In the genomic region with DNA sequence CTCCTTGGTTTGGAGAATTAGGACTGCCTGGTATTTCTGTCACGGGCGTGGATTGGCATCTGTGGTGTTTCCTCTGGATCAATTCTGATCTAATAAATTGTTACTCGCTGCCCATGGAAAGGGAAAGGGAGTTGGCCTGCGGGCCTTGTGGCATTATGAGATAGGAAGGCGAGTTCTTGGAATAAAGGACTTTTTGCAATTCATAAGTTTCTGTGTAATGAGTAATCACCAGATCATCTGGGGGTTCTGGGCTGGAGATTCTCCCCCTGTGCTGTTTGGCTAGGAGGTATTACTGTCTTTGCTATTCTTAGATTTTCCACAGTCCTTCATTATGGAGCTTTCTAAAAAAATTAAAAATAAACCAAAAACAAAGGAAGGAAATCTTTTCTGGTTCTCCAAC, we compare ENCODE assay signal across 28 cellular contexts.
"Had no signal": no experiment of that assay in that cellular context is flagged by ENCODE, and none has a peak within 500 bp of the region (broad histone marks: within the 10 kb centered on the region; RNA-seq: fewer than 3 reads in every experiment).

No MANE protein-coding gene starts in this region.

- H3K27me3 Mint-ChIP-seq: activated CD8-positive, alpha-beta memory T cell treated with anti-CD3 and anti-CD28 coated beads, Interleukin-2, amount 10 ng/mL, durations not matched to agents 7 days and 5 days had no signal

- H3K27ac ChIP-seq: body of pancreas, epithelial cell of prostate, esophagus squamous epithelium, gastrocnemius medialis, left ventricle myocardium inferior, neutrophil, stomach, thyroid gland, upper lobe of left lung had no signal

- H3K9me3 Mint-ChIP-seq: activated naive CD4-positive, alpha-beta T cell treated with anti-CD3 and anti-CD28 coated beads, Interleukin-2, amount 50 U/mL, for 24 hours; activated naive CD8-positive, alpha-beta T cell treated with anti-CD3 and anti-CD28 coated beads, Interleukin-2, amount 50 U/mL, for 24 hours; activated T-helper 2 cell treated with anti-CD3 and anti-CD28 coated beads, Interferon-gamma antibody, Interleukin-2, Interleukin-4, amounts not matched to agents 10 μg/mL and 5 μg/mL and 100 μg/mL, durations not matched to agents 14 hours and 24 hours and 36 hours; naive B cell; nephron progenitor cell; stimulated activated naive B cell treated with anti-CD40 and anti-IgM and Interleukin-4, amounts not matched to agents 10 μg/mL and 1 μg/mL and 100 μg/mL, for 72 hours had no signal

- H3K4me1 ChIP-seq: esophagus squamous epithelium, left ventricle myocardium inferior, stomach, thyroid gland, upper lobe of left lung had no signal

- H3K36me3 Mint-ChIP-seq: activated CD8-positive, alpha-beta memory T cell treated with anti-CD3 and anti-CD28 coated beads, Interleukin-2, amount 10 ng/mL, durations not matched to agents 7 days and 5 days; activated naive CD4-positive, alpha-beta T cell treated with anti-CD3 and anti-CD28 coated beads, Interleukin-2, amount 50 U/mL, for 24 hours; naive B cell; stimulated activated naive B cell treated with anti-CD40 and anti-IgM and Interleukin-4, amounts not matched to agents 10 μg/mL and 1 μg/mL and 100 μg/mL, for 72 hours had no signal

- DNase-seq: activated CD4-positive, alpha-beta T cell treated with anti-CD3 and anti-CD28 coated beads for 36 hours; activated CD4-positive, CD25-positive, alpha-beta regulatory T cell; activated CD8-positive, alpha-beta memory T cell treated with anti-CD3 and anti-CD28 coated beads, Interleukin-2, amount 10 ng/mL, durations not matched to agents 7 days and 5 days; activated CD8-positive, alpha-beta T cell treated with anti-CD3 and anti-CD28 coated beads, Interleukin-2, amount 10 ng/mL, durations not matched to agents 7 days and 5 days; activated naive CD8-positive, alpha-beta T cell treated with anti-CD3 and anti-CD28 coated beads, Interleukin-2, amount 50 U/mL, for 24 hours; activated T-cell treated with anti-CD3 and anti-CD28 coated beads, Interleukin-2, amount 50 U/mL, for 48 hours; body of pancreas; dermis blood vessel endothelial cell; effector CD4-positive, alpha-beta T cell; esophagus squamous epithelium; gastrocnemius medialis; glutamatergic neuron; islet precursor cell; left ventricle myocardium inferior; naive B cell; nephron progenitor cell; stimulated activated CD4-positive, alpha-beta T cell treated with anti-CD3 and anti-CD28 coated beads, Interleukin-15, amount 100 ng/mL, for 24 hours; stimulated activated CD4-positive, alpha-beta T cell treated with anti-CD3 and anti-CD28 coated beads, Interleukin-2, amount 100 ng/mL, for 24 hours; stimulated activated naive B cell treated with anti-CD40 and anti-IgM and Interleukin-4, amounts not matched to agents 10 μg/mL and 1 μg/mL and 100 μg/mL, for 72 hours; stomach; T-helper 2 cell; thyroid gland; upper lobe of left lung had no signal

- H3K27me3 ChIP-seq: body of pancreas, neutrophil, thyroid gland, upper lobe of left lung had no signal

- H3K9me3 ChIP-seq: body of pancreas, esophagus squamous epithelium, gastrocnemius medialis, left ventricle myocardium inferior, neutrophil, stomach, thyroid gland, upper lobe of left lung had no signal

- H3K36me3 ChIP-seq: esophagus squamous epithelium, gastrocnemius medialis, left ventricle myocardium inferior, neutrophil, stomach, thyroid gland, upper lobe of left lung had no signal

- H3K4me3 ChIP-seq: body of pancreas, esophagus squamous epithelium, gastrocnemius medialis, left ventricle myocardium inferior, stomach, thyroid gland, upper lobe of left lung had no signal

- H3K27ac Mint-ChIP-seq: activated CD4-positive, alpha-beta T cell treated with anti-CD3 and anti-CD28 coated beads for 36 hours; activated CD8-positive, alpha-beta memory T cell treated with anti-CD3 and anti-CD28 coated beads, Interleukin-2, amount 10 ng/mL, durations not matched to agents 7 days and 5 days; activated CD8-positive, alpha-beta T cell treated with anti-CD3 and anti-CD28 coated beads, Interleukin-2, amount 10 ng/mL, durations not matched to agents 7 days and 5 days; activated naive CD4-positive, alpha-beta T cell treated with anti-CD3 and anti-CD28 coated beads, Interleukin-2, amount 50 U/mL, for 24 hours; activated naive CD8-positive, alpha-beta T cell treated with anti-CD3 and anti-CD28 coated beads, Interleukin-2, amount 50 U/mL, for 24 hours; activated T-helper 2 cell treated with anti-CD3 and anti-CD28 coated beads, Interferon-gamma antibody, Interleukin-2, Interleukin-4, amounts not matched to agents 10 μg/mL and 5 μg/mL and 100 μg/mL, durations not matched to agents 14 hours and 24 hours and 36 hours; naive B cell; nephron progenitor cell; stimulated activated naive B cell treated with anti-CD40 and anti-IgM and Interleukin-4, amounts not matched to agents 10 μg/mL and 1 μg/mL and 100 μg/mL, for 72 hours had no signal

- H3K4me3 Mint-ChIP-seq: activated CD4-positive, alpha-beta T cell treated with anti-CD3 and anti-CD28 coated beads for 36 hours; activated CD8-positive, alpha-beta memory T cell treated with anti-CD3 and anti-CD28 coated beads, Interleukin-2, amount 10 ng/mL, durations not matched to agents 7 days and 5 days; activated CD8-positive, alpha-beta T cell treated with anti-CD3 and anti-CD28 coated beads, Interleukin-2, amount 10 ng/mL, durations not matched to agents 7 days and 5 days; activated naive CD4-positive, alpha-beta T cell treated with anti-CD3 and anti-CD28 coated beads, Interleukin-2, amount 50 U/mL, for 24 hours; activated naive CD8-positive, alpha-beta T cell treated with anti-CD3 and anti-CD28 coated beads, Interleukin-2, amount 50 U/mL, for 24 hours; naive B cell; nephron progenitor cell; stimulated activated naive B cell treated with anti-CD40 and anti-IgM and Interleukin-4, amounts not matched to agents 10 μg/mL and 1 μg/mL and 100 μg/mL, for 72 hours had no signal

- ATAC-seq: activated CD4-positive, alpha-beta T cell treated with anti-CD3 and anti-CD28 coated beads for 36 hours; activated CD8-positive, alpha-beta memory T cell treated with anti-CD3 and anti-CD28 coated beads, Interleukin-2, amount 10 ng/mL, durations not matched to agents 7 days and 5 days; activated CD8-positive, alpha-beta T cell treated with anti-CD3 and anti-CD28 coated beads, Interleukin-2, amount 10 ng/mL, durations not matched to agents 7 days and 5 days; activated naive CD8-positive, alpha-beta T cell treated with anti-CD3 and anti-CD28 coated beads, Interleukin-2, amount 50 U/mL, for 24 hours; body of pancreas; gastrocnemius medialis; sciatic nerve; stimulated activated naive B cell treated with anti-CD40 and anti-IgM and Interleukin-4, amounts not matched to agents 10 μg/mL and 1 μg/mL and 100 μg/mL, for 72 hours had no signal

- H3K4me1 Mint-ChIP-seq: activated CD4-positive, alpha-beta T cell treated with anti-CD3 and anti-CD28 coated beads for 36 hours; activated CD8-positive, alpha-beta memory T cell treated with anti-CD3 and anti-CD28 coated beads, Interleukin-2, amount 10 ng/mL, durations not matched to agents 7 days and 5 days; activated naive CD4-positive, alpha-beta T cell treated with anti-CD3 and anti-CD28 coated beads, Interleukin-2, amount 50 U/mL, for 24 hours; activated naive CD8-positive, alpha-beta T cell treated with anti-CD3 and anti-CD28 coated beads, Interleukin-2, amount 50 U/mL, for 24 hours; naive B cell; stimulated activated naive B cell treated with anti-CD40 and anti-IgM and Interleukin-4, amounts not matched to agents 10 μg/mL and 1 μg/mL and 100 μg/mL, for 72 hours had no signal
